In the genomic region with DNA sequence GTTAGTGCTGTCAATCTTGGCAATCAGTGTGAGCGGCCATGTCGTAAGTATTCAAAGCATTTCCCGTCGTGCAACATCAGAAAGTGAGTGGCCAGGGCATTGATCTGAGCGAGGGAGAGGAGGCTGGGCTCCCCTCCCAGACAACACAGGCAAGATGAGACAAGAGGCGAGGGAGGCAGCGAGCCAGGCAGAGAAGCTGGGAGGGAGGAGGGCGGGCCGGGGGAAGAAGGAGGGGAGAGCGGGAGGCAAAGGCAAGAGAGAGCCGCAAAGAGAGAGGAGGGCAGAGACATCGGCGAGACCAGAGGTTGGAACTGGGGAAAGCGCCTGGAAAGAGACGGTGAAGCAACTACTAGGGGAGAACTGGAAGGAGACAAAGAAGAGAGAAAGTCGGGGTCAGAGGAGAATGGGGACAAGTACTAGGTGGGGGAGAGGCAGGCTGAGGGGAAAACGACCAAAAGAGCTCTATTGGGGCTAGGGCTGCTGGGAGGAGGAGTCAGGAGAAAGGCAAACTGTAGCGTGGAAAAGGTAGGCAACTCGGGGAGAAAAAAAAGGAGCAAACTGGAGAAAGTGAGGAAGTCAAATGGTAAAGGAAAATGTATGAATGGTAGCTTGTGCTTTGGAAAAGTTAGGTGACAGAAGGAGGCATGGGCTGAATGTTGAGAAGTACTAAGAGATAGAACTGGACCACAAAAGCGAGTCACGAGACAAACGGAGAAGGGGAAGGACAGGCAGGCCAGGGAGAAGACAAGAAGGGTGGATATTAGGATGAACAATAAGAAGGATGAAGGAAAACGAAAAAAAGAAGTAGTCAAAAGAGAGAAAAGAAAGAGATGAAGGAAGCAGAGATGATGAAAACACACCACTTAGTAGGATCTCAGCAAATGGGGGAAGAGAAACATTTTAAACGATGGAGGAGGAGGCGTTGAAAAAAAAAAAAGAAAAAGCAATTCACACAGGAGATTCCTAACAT, we compare ENCODE assay signal across 8 cellular contexts.
DNase-seq lines count a peak whose midpoint lies in the region; ATAC-seq and TF ChIP-seq lines count a peak whose summit lies in the region.

No MANE protein-coding gene starts in this region.

- no peaks in the 10 kb centered on the region for H3K9me3 ChIP-seq in mucosa of stomach (ENCODE audit: control insufficient read depth, low read length)

- no peak overlapping the region for H3K9ac ChIP-seq in mucosa of stomach (ENCODE audit: low read length)

- DNase-seq in G401 (ENCODE audit: low spot score) (peak; percentile 27), NCI-H69 (lab: John Stamatoyannopoulos, UW) (peak; percentile 73), erythroblast (lab: John Stamatoyannopoulos, UW) (peak; percentile 37 to 57), NAMALWA (ENCODE audit: low spot score) (no peak)
- DNase-seq in activated T-cell treated with anti-CD3 and anti-CD28 coated beads, Interleukin-2, amount 50 U/mL, for 1 hour: no peak
- no peak for DNase-seq in central memory CD4-positive, alpha-beta T cell

- peak; percentile 55 for TF ChIP-seq POLR2A in erythroblast (IDR thresholded peaks at IDR 0.05; ENCODE audit: low read length)

- no peaks in the 10 kb centered on the region for H3K36me3 ChIP-seq in mucosa of stomach (ENCODE audit: control insufficient read depth, insufficient read depth, low read length)

- no peak for ATAC-seq in GM18520 (IDR thresholded peaks at IDR 0.05; ENCODE audit: unreplicated experiment)

- peaks cover 97% of the 10 kb centered on the region for H3K27me3 ChIP-seq in mucosa of stomach (ENCODE audit: control insufficient read depth, insufficient read depth, low read length)

- peaks cover 38% of the 10 kb centered on the region for H3K4me1 ChIP-seq in mucosa of stomach (ENCODE audit: control insufficient read depth, insufficient read depth, low read length)

- H3K4me3 ChIP-seq in mucosa of stomach (ENCODE audit: low read length): peak overlapping the region; percentile 17

- in situ Hi-C loops in G401 (cut with HindIII; ENCODE audit: low sequenced_read_pairs): no loop called here

Comparison
In these comparisons a context has a peak if more than half of its experiments do, and no peak if none do; other contexts are left out.
1. DNase-seq: peak in G401 (single experiment), NCI-H69 (single experiment) and erythroblast (2 of 2); none in activated T-cell treated with anti-CD3 and anti-CD28 coated beads, Interleukin-2, amount 50 U/mL, for 1 hour (single experiment), NAMALWA (single experiment) and central memory CD4-positive, alpha-beta T cell (single experiment).